21 cellular contexts compared by ENCODE assay signal in genomic region chr5:44511596-44511995, GRCh38.
A peak's percentile ranks its signal among the peaks of the same experiment; 100 is the strongest.
DNase-seq lines count a peak whose midpoint lies in the region; ATAC-seq, FAIRE-seq and TF ChIP-seq lines count a peak whose summit lies in the region.
"Had no signal": no experiment of that assay in that cellular context is flagged by ENCODE, and none has a peak within 500 bp of the region (broad histone marks: within the 10 kb centered on the region; RNA-seq: fewer than 3 reads in every experiment).

No MANE protein-coding gene starts in this region.

- DNase-seq in NCI-H82 (lab: John Stamatoyannopoulos, UW) (peak; percentile 4), NCI-H82 treated with DMSO at 0.1 percent for 48 hours (lab: John Stamatoyannopoulos, UW; ENCODE audit: unreplicated experiment) (no peak), endothelial cell of umbilical vein (ENCODE audit: low read depth, low spot score) (no peak), putamen (ENCODE audit: low spot score) (peak; percentile 25)
- DNase-seq: Caco-2; CD4-positive, CD25-positive, alpha-beta regulatory T cell; CD8-positive, alpha-beta T cell; DMS153; DND-41; GM23248; H7; HCEC 1CT had no signal

- no peak overlapping the region for H3K4me2 ChIP-seq in endothelial cell of umbilical vein (ENCODE audit: insufficient read depth, low read length)
- H3K4me2 ChIP-seq: BLaER1 had no signal

- BruUV-seq in endothelial cell of umbilical vein (replicated peaks; lab: Mats Ljungman, UMichigan): no TSS peak

- CTCF ChIA-PET in endothelial cell of umbilical vein (lab: Charles Lee): interaction anchor here (1.4 kb wide), 1 partner anchor 11 kb away, joined by 3 read pairs; no protein-coding TSS in a partner anchor

- FAIRE-seq in endothelial cell of umbilical vein (lab: Jason Lieb, UNC): no peak
- FAIRE-seq: A204.1, G401.6, GM12892, H1 had no signal

- H2AFZ ChIP-seq in endothelial cell of umbilical vein (ENCODE audit: low read depth, low read length): no peak overlapping the region
- H2AFZ ChIP-seq: GM23248 had no signal

- no peaks in the 10 kb centered on the region for H3K36me3 ChIP-seq in endothelial cell of umbilical vein (ENCODE audit: control insufficient read depth in 2 of 2, extremely low read depth in 1 of 2, insufficient read depth in 2 of 2, low read length in 2 of 2)
- H3K36me3 ChIP-seq: BLaER1 had no signal

- no peaks in the 10 kb centered on the region for H3K79me2 ChIP-seq in endothelial cell of umbilical vein (ENCODE audit: control insufficient read depth, insufficient read depth, low read length)

- H3K27ac ChIP-seq in endothelial cell of umbilical vein (ENCODE audit: insufficient read depth, low read depth, low read length): no peak overlapping the region
- H3K27ac ChIP-seq: 22Rv1, BLaER1, C4-2B, GM23248 had no signal

- H3K27me3 ChIP-seq in endothelial cell of umbilical vein (ENCODE audit: control insufficient read depth in 2 of 2, insufficient read depth in 2 of 2, low read length in 2 of 2): no peaks in the 10 kb centered on the region
- H3K27me3 ChIP-seq: BLaER1 had no signal

- no peak overlapping the region for H3K4me3 ChIP-seq in endothelial cell of umbilical vein (replicated peaks in 1 of 3; ENCODE audit: insufficient read depth in 1 of 3, low read depth in 1 of 3, low read length in 3 of 3)
- H3K4me3 ChIP-seq: BLaER1, GM23248 had no signal

- H3K9me3 ChIP-seq in endothelial cell of umbilical vein (replicated peaks; ENCODE audit: control insufficient read depth, insufficient read depth, low read length): no peaks in the 10 kb centered on the region
- H3K9me3 ChIP-seq: BLaER1, Caco-2 had no signal

- dilution Hi-C loops in endothelial cell of umbilical vein (cut with MboI; ENCODE audit: extremely low pct_ligation_motif_present, low sequenced_read_pairs): no loop called here

- no peak for TF ChIP-seq CTCF in endothelial cell of umbilical vein (IDR thresholded peaks at IDR 0.05; ENCODE audit: extremely low read depth in 1 of 2, insufficient read depth in 1 of 2, low read depth in 1 of 2, low read length in 2 of 2)

- ATAC-seq in GM19452 (IDR thresholded peaks at IDR 0.05; ENCODE audit: unreplicated experiment): no peak
- ATAC-seq in HG03571 (IDR thresholded peaks at IDR 0.05; ENCODE audit: unreplicated experiment): no peak
- ATAC-seq: CD8-positive, alpha-beta T cell had no signal

- intact Hi-C loops in endothelial cell of umbilical vein (cut with micrococcal nuclease): no loop called here

- TF ChIP-seq POLR2A in endothelial cell of umbilical vein (IDR thresholded peaks at IDR 0.05; ENCODE audit: low read depth, low read length): no peak

- H3K4me1 ChIP-seq in endothelial cell of umbilical vein (ENCODE audit: control insufficient read depth, extremely low read depth, insufficient read depth, low read length): no peaks in the 10 kb centered on the region
- H3K4me1 ChIP-seq: BLaER1, Caco-2 had no signal

- no peaks in the 10 kb centered on the region for H4K20me1 ChIP-seq in endothelial cell of umbilical vein (replicated peaks; ENCODE audit: control insufficient read depth, extremely low read depth, insufficient read depth, low read length)
- H4K20me1 ChIP-seq: BLaER1 had no signal

- POLR2A ChIA-PET in endothelial cell of umbilical vein (lab: Charles Lee): no interaction called here

- no peak overlapping the region for H3K9ac ChIP-seq in endothelial cell of umbilical vein (replicated peaks; ENCODE audit: extremely low read depth, insufficient read depth, low read length)
- H3K9ac ChIP-seq: BLaER1, GM23248 had no signal

- no peaks in the 10 kb centered on the region for H3K9me1 ChIP-seq in endothelial cell of umbilical vein (replicated peaks; ENCODE audit: control insufficient read depth, extremely low read depth, insufficient read depth, low read length)

TF ChIP-seq in endothelial cell of umbilical vein, 7 proteins besides CTCF, POLR2A, EP300 and RAD21:
- TF ChIP-seq FOS (IDR thresholded peaks at IDR 0.05; ENCODE audit: borderline replicate concordance, insufficient read depth, low read length) (no peak), EZH2 (IDR thresholded peaks at IDR 0.05; ENCODE audit: borderline replicate concordance, low read depth, low read length, severe bottlenecking) (no peak), JUN (IDR thresholded peaks at IDR 0.05; ENCODE audit: borderline replicate concordance, insufficient read depth, insufficient read length, low read depth) (no peak), MAX (IDR thresholded peaks at IDR 0.05; ENCODE audit: insufficient read depth, insufficient read length) (no peak), GATA2 (IDR thresholded peaks at IDR 0.05; ENCODE audit: insufficient read depth, insufficient read length, low read depth, low read length) (peak; percentile 25), POLR2AphosphoS5 (IDR thresholded peaks at IDR 0.05; ENCODE audit: insufficient read depth, low read depth, low read length) (no peak)

Comparison
In these comparisons a context has a peak if more than half of its experiments do, and no peak if none do; other contexts are left out.
1. DNase-seq: peak in NCI-H82 (single experiment) and putamen (single experiment); none in NCI-H82 treated with DMSO at 0.1 percent for 48 hours (single experiment) and endothelial cell of umbilical vein (single experiment).